In the genomic region with DNA sequence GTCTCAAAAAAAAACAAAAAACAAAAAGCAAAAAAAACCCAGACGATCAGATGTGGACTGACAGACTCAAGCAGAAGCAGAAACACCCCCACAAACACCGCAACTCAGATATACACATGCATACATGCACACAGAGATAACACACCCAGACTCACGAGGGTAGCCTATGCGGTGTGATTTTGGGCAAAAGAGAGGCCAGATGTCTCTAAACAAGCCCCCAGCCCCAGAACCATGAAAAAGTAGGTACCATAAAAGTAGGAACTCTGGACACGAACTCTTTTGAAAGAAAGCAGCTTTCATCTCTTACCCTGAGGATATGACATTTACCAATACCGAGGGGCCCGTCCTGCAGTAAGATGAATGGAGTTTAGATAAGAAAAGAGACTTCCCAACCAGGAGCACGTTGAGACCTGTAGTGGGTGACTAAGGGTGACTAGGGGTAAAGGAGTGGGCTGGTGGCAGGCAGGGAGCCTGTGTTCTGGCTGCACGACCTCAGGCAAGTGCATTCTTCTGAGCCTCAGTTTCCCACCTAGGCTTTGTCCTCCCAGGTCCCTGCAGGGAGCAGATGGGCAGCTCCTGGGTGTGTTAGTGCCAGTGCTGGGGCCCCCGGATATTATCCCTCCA, we compare ENCODE assay signal across 1 cellular context.
TF ChIP-seq lines count a peak whose summit lies in the region.

No MANE protein-coding gene starts in this region.

TF ChIP-seq in K562, 482 proteins besides CTCF, POLR2A, EP300 and RAD21 (continued from another document and continues in another):
- TF ChIP-seq MED1 (CRISPR knock-in tag; IDR thresholded peaks at IDR 0.05; ENCODE audit: borderline replicate concordance): no peak
- TF ChIP-seq TBP (optimal IDR thresholded peaks at IDR 0.05; ENCODE audit: low read depth, low read length): no peak
- TF ChIP-seq IFI16 (CRISPR knock-in tag; IDR thresholded peaks at IDR 0.05): no peak
- no peak for TF ChIP-seq CHD2 (IDR thresholded peaks at IDR 0.05; ENCODE audit: low read depth, low read length)
- TF ChIP-seq KAT8 (IDR thresholded peaks at IDR 0.05; ENCODE audit: low read depth): no peak
- TF ChIP-seq L3MBTL2 (IDR thresholded peaks at IDR 0.05): peak; percentile 37; the same call in 1 of the 2 replicates
- no peak for TF ChIP-seq POLR2G (IDR thresholded peaks at IDR 0.05; ENCODE audit: low read depth, low read length)
- TF ChIP-seq PHF20 (IDR thresholded peaks at IDR 0.05; ENCODE audit: partially characterized antibody): no peak
- TF ChIP-seq, protein P1, sequence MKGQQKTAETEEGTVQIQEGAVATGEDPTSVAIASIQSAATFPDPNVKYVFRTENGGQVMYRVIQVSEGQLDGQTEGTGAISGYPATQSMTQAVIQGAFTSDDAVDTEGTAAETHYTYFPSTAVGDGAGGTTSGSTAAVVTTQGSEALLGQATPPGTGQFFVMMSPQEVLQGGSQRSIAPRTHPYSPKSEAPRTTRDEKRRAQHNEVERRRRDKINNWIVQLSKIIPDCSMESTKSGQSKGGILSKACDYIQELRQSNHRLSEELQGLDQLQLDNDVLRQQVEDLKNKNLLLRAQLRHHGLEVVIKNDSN (CRISPR knock-in tag; IDR thresholded peaks at IDR 0.05): no peak
- no peak for TF ChIP-seq ZKSCAN1 (IDR thresholded peaks at IDR 0.05; ENCODE audit: low read depth, low read length)
- TF ChIP-seq MTA3 (IDR thresholded peaks at IDR 0.05; ENCODE audit: borderline replicate concordance): no peak
- no peak for TF ChIP-seq FOXJ2 (tag; IDR thresholded peaks at IDR 0.05)
- no peak for TF ChIP-seq RFX7 (CRISPR knock-in tag; IDR thresholded peaks at IDR 0.05)
- TF ChIP-seq, protein P2, sequence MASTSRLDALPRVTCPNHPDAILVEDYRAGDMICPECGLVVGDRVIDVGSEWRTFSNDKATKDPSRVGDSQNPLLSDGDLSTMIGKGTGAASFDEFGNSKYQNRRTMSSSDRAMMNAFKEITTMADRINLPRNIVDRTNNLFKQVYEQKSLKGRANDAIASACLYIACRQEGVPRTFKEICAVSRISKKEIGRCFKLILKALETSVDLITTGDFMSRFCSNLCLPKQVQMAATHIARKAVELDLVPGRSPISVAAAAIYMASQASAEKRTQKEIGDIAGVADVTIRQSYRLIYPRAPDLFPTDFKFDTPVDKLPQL (IDR thresholded peaks at IDR 0.05; ENCODE audit: extremely low read depth, insufficient read length): no peak
- TF ChIP-seq PURB (CRISPR knock-in tag; IDR thresholded peaks at IDR 0.05; ENCODE audit: low read depth): no peak
- TF ChIP-seq, protein P3, sequence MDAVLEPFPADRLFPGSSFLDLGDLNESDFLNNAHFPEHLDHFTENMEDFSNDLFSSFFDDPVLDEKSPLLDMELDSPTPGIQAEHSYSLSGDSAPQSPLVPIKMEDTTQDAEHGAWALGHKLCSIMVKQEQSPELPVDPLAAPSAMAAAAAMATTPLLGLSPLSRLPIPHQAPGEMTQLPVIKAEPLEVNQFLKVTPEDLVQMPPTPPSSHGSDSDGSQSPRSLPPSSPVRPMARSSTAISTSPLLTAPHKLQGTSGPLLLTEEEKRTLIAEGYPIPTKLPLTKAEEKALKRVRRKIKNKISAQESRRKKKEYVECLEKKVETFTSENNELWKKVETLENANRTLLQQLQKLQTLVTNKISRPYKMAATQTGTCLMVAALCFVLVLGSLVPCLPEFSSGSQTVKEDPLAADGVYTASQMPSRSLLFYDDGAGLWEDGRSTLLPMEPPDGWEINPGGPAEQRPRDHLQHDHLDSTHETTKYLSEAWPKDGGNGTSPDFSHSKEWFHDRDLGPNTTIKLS (IDR thresholded peaks at IDR 0.05; ENCODE audit: borderline replicate concordance, low read depth): no peak
- no peak for TF ChIP-seq BCOR (IDR thresholded peaks at IDR 0.05)
- TF ChIP-seq, protein P4, sequence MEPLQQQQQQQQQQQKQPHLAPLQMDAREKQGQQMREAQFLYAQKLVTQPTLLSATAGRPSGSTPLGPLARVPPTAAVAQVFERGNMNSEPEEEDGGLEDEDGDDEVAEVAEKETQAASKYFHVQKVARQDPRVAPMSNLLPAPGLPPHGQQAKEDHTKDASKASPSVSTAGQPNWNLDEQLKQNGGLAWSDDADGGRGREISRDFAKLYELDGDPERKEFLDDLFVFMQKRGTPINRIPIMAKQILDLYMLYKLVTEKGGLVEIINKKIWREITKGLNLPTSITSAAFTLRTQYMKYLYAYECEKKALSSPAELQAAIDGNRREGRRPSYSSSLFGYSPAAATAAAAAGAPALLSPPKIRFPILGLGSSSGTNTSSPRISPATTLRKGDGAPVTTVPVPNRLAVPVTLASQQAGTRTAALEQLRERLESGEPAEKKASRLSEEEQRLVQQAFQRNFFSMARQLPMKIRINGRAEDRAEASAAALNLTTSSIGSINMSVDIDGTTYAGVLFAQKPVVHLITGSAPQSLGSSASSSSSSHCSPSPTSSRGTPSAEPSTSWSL (CRISPR knock-in tag; IDR thresholded peaks at IDR 0.05; ENCODE audit: borderline replicate concordance): no peak
- TF ChIP-seq, protein P5, sequence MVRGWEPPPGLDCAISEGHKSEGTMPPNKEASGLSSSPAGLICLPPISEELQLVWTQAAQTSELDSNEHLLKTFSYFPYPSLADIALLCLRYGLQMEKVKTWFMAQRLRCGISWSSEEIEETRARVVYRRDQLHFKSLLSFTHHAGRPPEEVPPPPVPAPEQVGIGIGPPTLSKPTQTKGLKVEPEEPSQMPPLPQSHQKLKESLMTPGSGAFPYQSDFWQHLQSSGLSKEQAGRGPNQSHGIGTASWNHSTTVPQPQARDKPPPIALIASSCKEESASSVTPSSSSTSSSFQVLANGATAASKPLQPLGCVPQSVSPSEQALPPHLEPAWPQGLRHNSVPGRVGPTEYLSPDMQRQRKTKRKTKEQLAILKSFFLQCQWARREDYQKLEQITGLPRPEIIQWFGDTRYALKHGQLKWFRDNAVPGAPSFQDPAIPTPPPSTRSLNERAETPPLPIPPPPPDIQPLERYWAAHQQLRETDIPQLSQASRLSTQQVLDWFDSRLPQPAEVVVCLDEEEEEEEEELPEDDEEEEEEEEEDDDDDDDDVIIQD (CRISPR knock-in tag; IDR thresholded peaks at IDR 0.05): no peak
- no peak for TF ChIP-seq ERF (CRISPR knock-in tag; IDR thresholded peaks at IDR 0.05)
- TF ChIP-seq, protein P6, sequence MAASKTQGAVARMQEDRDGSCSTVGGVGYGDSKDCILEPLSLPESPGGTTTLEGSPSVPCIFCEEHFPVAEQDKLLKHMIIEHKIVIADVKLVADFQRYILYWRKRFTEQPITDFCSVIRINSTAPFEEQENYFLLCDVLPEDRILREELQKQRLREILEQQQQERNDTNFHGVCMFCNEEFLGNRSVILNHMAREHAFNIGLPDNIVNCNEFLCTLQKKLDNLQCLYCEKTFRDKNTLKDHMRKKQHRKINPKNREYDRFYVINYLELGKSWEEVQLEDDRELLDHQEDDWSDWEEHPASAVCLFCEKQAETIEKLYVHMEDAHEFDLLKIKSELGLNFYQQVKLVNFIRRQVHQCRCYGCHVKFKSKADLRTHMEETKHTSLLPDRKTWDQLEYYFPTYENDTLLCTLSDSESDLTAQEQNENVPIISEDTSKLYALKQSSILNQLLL (CRISPR knock-in tag; IDR thresholded peaks at IDR 0.05; ENCODE audit: borderline replicate concordance): no peak
- TF ChIP-seq, protein P7, sequence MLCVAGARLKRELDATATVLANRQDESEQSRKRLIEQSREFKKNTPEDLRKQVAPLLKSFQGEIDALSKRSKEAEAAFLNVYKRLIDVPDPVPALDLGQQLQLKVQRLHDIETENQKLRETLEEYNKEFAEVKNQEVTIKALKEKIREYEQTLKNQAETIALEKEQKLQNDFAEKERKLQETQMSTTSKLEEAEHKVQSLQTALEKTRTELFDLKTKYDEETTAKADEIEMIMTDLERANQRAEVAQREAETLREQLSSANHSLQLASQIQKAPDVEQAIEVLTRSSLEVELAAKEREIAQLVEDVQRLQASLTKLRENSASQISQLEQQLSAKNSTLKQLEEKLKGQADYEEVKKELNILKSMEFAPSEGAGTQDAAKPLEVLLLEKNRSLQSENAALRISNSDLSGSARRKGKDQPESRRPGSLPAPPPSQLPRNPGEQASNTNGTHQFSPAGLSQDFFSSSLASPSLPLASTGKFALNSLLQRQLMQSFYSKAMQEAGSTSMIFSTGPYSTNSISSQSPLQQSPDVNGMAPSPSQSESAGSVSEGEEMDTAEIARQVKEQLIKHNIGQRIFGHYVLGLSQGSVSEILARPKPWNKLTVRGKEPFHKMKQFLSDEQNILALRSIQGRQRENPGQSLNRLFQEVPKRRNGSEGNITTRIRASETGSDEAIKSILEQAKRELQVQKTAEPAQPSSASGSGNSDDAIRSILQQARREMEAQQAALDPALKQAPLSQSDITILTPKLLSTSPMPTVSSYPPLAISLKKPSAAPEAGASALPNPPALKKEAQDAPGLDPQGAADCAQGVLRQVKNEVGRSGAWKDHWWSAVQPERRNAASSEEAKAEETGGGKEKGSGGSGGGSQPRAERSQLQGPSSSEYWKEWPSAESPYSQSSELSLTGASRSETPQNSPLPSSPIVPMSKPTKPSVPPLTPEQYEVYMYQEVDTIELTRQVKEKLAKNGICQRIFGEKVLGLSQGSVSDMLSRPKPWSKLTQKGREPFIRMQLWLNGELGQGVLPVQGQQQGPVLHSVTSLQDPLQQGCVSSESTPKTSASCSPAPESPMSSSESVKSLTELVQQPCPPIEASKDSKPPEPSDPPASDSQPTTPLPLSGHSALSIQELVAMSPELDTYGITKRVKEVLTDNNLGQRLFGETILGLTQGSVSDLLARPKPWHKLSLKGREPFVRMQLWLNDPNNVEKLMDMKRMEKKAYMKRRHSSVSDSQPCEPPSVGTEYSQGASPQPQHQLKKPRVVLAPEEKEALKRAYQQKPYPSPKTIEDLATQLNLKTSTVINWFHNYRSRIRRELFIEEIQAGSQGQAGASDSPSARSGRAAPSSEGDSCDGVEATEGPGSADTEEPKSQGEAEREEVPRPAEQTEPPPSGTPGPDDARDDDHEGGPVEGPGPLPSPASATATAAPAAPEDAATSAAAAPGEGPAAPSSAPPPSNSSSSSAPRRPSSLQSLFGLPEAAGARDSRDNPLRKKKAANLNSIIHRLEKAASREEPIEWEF (CRISPR knock-in tag; IDR thresholded peaks at IDR 0.05): no peak
- TF ChIP-seq EGR1 (conservative IDR thresholded peaks at IDR 0.05): peak; percentile 86
- TF ChIP-seq NR1H2 (CRISPR knock-in tag; IDR thresholded peaks at IDR 0.05): no peak
- no peak for TF ChIP-seq RBBP5 (IDR thresholded peaks at IDR 0.05; ENCODE audit: borderline replicate concordance, insufficient read depth, low read length, poor library complexity, severe bottlenecking)
- no peak for TF ChIP-seq MIER1 (IDR thresholded peaks at IDR 0.05; ENCODE audit: low read depth)
- TF ChIP-seq, protein P8, sequence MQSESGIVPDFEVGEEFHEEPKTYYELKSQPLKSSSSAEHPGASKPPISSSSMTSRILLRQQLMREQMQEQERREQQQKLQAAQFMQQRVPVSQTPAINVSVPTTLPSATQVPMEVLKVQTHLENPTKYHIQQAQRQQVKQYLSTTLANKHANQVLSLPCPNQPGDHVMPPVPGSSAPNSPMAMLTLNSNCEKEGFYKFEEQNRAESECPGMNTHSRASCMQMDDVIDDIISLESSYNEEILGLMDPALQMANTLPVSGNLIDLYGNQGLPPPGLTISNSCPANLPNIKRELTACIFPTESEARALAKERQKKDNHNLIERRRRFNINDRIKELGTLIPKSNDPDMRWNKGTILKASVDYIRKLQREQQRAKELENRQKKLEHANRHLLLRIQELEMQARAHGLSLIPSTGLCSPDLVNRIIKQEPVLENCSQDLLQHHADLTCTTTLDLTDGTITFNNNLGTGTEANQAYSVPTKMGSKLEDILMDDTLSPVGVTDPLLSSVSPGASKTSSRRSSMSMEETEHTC (IDR thresholded peaks at IDR 0.05): 0 out of 2 replicates have a peak, but pooled peaks have one; percentile 15
- no peak for TF ChIP-seq KAT7 (CRISPR knock-in tag; IDR thresholded peaks at IDR 0.05; ENCODE audit: borderline replicate concordance)
- no peak for TF ChIP-seq ARID2 (IDR thresholded peaks at IDR 0.05)
- TF ChIP-seq BDP1 (IDR thresholded peaks at IDR 0.05; ENCODE audit: insufficient read depth, insufficient read length): no peak
- TF ChIP-seq HDAC3 (IDR thresholded peaks at IDR 0.05; ENCODE audit: borderline replicate concordance, partially characterized antibody): no peak
- TF ChIP-seq KAT2B (IDR thresholded peaks at IDR 0.05; ENCODE audit: low read depth, low read length): no peak
- TF ChIP-seq, protein P9, sequence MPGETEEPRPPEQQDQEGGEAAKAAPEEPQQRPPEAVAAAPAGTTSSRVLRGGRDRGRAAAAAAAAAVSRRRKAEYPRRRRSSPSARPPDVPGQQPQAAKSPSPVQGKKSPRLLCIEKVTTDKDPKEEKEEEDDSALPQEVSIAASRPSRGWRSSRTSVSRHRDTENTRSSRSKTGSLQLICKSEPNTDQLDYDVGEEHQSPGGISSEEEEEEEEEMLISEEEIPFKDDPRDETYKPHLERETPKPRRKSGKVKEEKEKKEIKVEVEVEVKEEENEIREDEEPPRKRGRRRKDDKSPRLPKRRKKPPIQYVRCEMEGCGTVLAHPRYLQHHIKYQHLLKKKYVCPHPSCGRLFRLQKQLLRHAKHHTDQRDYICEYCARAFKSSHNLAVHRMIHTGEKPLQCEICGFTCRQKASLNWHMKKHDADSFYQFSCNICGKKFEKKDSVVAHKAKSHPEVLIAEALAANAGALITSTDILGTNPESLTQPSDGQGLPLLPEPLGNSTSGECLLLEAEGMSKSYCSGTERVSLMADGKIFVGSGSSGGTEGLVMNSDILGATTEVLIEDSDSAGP (CRISPR knock-in tag; IDR thresholded peaks at IDR 0.05): no peak
- TF ChIP-seq, protein P10, sequence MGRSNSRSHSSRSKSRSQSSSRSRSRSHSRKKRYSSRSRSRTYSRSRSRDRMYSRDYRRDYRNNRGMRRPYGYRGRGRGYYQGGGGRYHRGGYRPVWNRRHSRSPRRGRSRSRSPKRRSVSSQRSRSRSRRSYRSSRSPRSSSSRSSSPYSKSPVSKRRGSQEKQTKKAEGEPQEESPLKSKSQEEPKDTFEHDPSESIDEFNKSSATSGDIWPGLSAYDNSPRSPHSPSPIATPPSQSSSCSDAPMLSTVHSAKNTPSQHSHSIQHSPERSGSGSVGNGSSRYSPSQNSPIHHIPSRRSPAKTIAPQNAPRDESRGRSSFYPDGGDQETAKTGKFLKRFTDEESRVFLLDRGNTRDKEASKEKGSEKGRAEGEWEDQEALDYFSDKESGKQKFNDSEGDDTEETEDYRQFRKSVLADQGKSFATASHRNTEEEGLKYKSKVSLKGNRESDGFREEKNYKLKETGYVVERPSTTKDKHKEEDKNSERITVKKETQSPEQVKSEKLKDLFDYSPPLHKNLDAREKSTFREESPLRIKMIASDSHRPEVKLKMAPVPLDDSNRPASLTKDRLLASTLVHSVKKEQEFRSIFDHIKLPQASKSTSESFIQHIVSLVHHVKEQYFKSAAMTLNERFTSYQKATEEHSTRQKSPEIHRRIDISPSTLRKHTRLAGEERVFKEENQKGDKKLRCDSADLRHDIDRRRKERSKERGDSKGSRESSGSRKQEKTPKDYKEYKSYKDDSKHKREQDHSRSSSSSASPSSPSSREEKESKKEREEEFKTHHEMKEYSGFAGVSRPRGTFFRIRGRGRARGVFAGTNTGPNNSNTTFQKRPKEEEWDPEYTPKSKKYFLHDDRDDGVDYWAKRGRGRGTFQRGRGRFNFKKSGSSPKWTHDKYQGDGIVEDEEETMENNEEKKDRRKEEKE (IDR thresholded peaks at IDR 0.05; ENCODE audit: borderline replicate concordance in 1 of 2, control insufficient read depth in 1 of 2, low read depth in 2 of 2, low read length in 1 of 2): no peak
- TF ChIP-seq CAMTA2 (CRISPR knock-in tag; conservative IDR thresholded peaks at IDR 0.05): no peak
